ENCODE assay signal across 8 cellular contexts in genomic region chr17:82593590-82594087, GRCh38. TPM values are rescaled to one million over a fixed set of nuclear protein-coding genes. Genes with fewer than 3 reads are reported as not detected.
A peak's percentile ranks its signal among the peaks of the same experiment; 100 is the strongest.
DNase-seq lines count a peak whose midpoint lies in the region; ATAC-seq, FAIRE-seq and TF ChIP-seq lines count a peak whose summit lies in the region.

No MANE protein-coding gene starts in this region.

- peak overlapping the region; percentile 98 for H3K4me2 ChIP-seq in astrocyte (ENCODE audit: low read length)

- H3K4me1 ChIP-seq in astrocyte (ENCODE audit: insufficient read depth, low read length) (peaks cover 14% of the 10 kb centered on the region), right lobe of liver (peaks cover 0 to 9% (median 4%) of the 10 kb centered on the region in 4 donors), tibial nerve (peaks cover 0 to 47% (median 36%) of the 10 kb centered on the region in 4 donors)

- H3K4me1 Mint-ChIP-seq in activated T-cell treated with anti-CD3 and anti-CD28 coated beads, Interleukin-2, amount 50 U/mL, for 24 hours (ENCODE audit: low read depth) = peaks cover 43% of the 10 kb centered on the region
- peaks cover 7% of the 10 kb centered on the region for H3K4me1 Mint-ChIP-seq in astrocyte (ENCODE audit: low read depth, unreplicated experiment)

- H2AFZ ChIP-seq in astrocyte (ENCODE audit: low read depth, low read length) = peak overlapping the region; percentile 41

- H4K20me1 ChIP-seq in astrocyte (ENCODE audit: insufficient read depth, low read length) = peaks cover 7% of the 10 kb centered on the region

- H3K79me2 ChIP-seq in astrocyte (ENCODE audit: insufficient read depth, low read length) = peaks cover 32% of the 10 kb centered on the region

- H3K9me3 ChIP-seq in astrocyte (ENCODE audit: insufficient read depth, low read depth, low read length) (no peaks in the 10 kb centered on the region), right lobe of liver (no peaks in the 10 kb centered on the region), tibial nerve (no peaks in the 10 kb centered on the region)

- peak overlapping the region; percentile 92 for H3K27ac Mint-ChIP-seq in activated T-cell treated with anti-CD3 and anti-CD28 coated beads, Interleukin-2, amount 50 U/mL, for 24 hours
- H3K27ac Mint-ChIP-seq in astrocyte (ENCODE audit: unreplicated experiment) = no peak overlapping the region

- no peaks in the 10 kb centered on the region for H3K27me3 Mint-ChIP-seq in activated T-cell treated with anti-CD3 and anti-CD28 coated beads, Interleukin-2, amount 50 U/mL, for 24 hours
- H3K27me3 Mint-ChIP-seq in astrocyte (ENCODE audit: low read depth, unreplicated experiment) = no peaks in the 10 kb centered on the region

- TF ChIP-seq EP300 in tibial nerve (IDR thresholded peaks at IDR 0.05) = no peak

- TF ChIP-seq CTCF in astrocyte (IDR thresholded peaks at IDR 0.05; ENCODE audit: insufficient read depth, low read depth, low read length) = no peak
- no peak for TF ChIP-seq CTCF in right lobe of liver (IDR thresholded peaks at IDR 0.05)
- no peak for TF ChIP-seq CTCF in tibial nerve (IDR thresholded peaks at IDR 0.05)

- H3K9me3 Mint-ChIP-seq in activated T-cell treated with anti-CD3 and anti-CD28 coated beads, Interleukin-2, amount 50 U/mL, for 24 hours = no peaks in the 10 kb centered on the region
- H3K9me3 Mint-ChIP-seq in astrocyte (ENCODE audit: unreplicated experiment) = no peaks in the 10 kb centered on the region

- H3K27me3 ChIP-seq in astrocyte (ENCODE audit: insufficient read depth, low read length) (no peaks in the 10 kb centered on the region), right lobe of liver (no peaks in the 10 kb centered on the region), tibial nerve (no peaks in the 10 kb centered on the region)

- FAIRE-seq in astrocyte (lab: Jason Lieb, UNC) = no peak

- H3K27ac ChIP-seq in astrocyte (ENCODE audit: low read depth, low read length) (peak overlapping the region; percentile 50), right lobe of liver (peak overlapping the region; percentile 72 to 93 (median 90)), tibial nerve (peak overlapping the region; percentile 86 to 98 (median 92))

- intact Hi-C loops in right lobe of liver (cut with DNase I) = no loop called here

- peaks cover 75% of the 10 kb centered on the region for H3K36me3 Mint-ChIP-seq in activated T-cell treated with anti-CD3 and anti-CD28 coated beads, Interleukin-2, amount 50 U/mL, for 24 hours (ENCODE audit: low read depth)
- peaks cover 17% of the 10 kb centered on the region for H3K36me3 Mint-ChIP-seq in astrocyte (ENCODE audit: low read depth, unreplicated experiment)

- TF ChIP-seq POLR2A in right lobe of liver (IDR thresholded peaks at IDR 0.05) (no peak), tibial nerve (IDR thresholded peaks at IDR 0.05) (no peak)

- H3K4me3 ChIP-seq in astrocyte (ENCODE audit: insufficient read depth, low read depth, low read length) (peak overlapping the region; percentile 71), right lobe of liver (peak overlapping the region; percentile 36 to 70 (median 59)), tibial nerve (peak overlapping the region; percentile 47 to 74 (median 60))

- 31% methylated on average over 7 of the region's 29 CpGs for WGBS in right lobe of liver (ENCODE audit: insufficient coverage, low coverage, low lambda C conversion rate, missing lambda C conversion rate)
- WGBS in tibial nerve, 2 donors = 11 to 41% methylated on average over 5 to 29 of the region's 29 CpGs

- peak overlapping the region; percentile 80 for H3K9ac ChIP-seq in astrocyte (ENCODE audit: low read length)

- no peak for DNase-seq in activated T-cell treated with anti-CD3 and anti-CD28 coated beads, Interleukin-2, amount 50 U/mL, for 24 hours
- DNase-seq in activated T-cell treated with anti-CD3 and anti-CD28 coated beads, Interleukin-2, amount 50 U/mL, for 1 hour = no peak
- no peak for DNase-seq in astrocyte (ENCODE audit: low read depth)
- DNase-seq in right lobe of liver = peak in 1 of 3 donors; percentile 57
- no peak for DNase-seq in tibial nerve (ENCODE audit: low spot score in 2 of 2)
- no peak for DNase-seq in COLO829 (ENCODE audit: low spot score)
- no peak for DNase-seq in NCI-H82 treated with DMSO at 0.1 percent for 48 hours (lab: John Stamatoyannopoulos, UW; ENCODE audit: unreplicated experiment)

- peak overlapping the region; percentile 74 for H3K4me3 Mint-ChIP-seq in activated T-cell treated with anti-CD3 and anti-CD28 coated beads, Interleukin-2, amount 50 U/mL, for 24 hours
- no peak overlapping the region for H3K4me3 Mint-ChIP-seq in astrocyte (ENCODE audit: unreplicated experiment)

- H3K36me3 ChIP-seq in astrocyte (ENCODE audit: insufficient read depth, low read length) (peaks cover 2% of the 10 kb centered on the region), right lobe of liver (peaks cover 0 to 17% (median 2%) of the 10 kb centered on the region in 4 donors), tibial nerve (peaks cover 0 to 47% (median 0%) of the 10 kb centered on the region in 3 donors)

- ATAC-seq in right lobe of liver = peak in 1 of 4 donors; percentile 1
- ATAC-seq in HG03097 (IDR thresholded peaks at IDR 0.05; ENCODE audit: low FRiP score, unreplicated experiment) = no peak

RNA-seq across cellular contexts. Expression of gene WDR45B, which starts 54.6 kb away (rescaled TPM):
- total RNA-seq in astrocyte = 74.3 and 75.4 TPM in 2 replicates
- total RNA-seq in right lobe of liver = 10 to 100 TPM; 27.7 to 40.7 (median 31.6) TPM
- 100 to 1,000 TPM in 1 of 4 donors, 10 to 100 TPM in 3; 64.9 to 114 (median 88.5) TPM for total RNA-seq in tibial nerve
